9 cellular contexts compared by ENCODE assay signal in genomic region chr3:194573680-194574437, GRCh38. TPM values are rescaled to one million over a fixed set of nuclear protein-coding genes. Genes with fewer than 3 reads are reported as not detected.
DNase-seq lines count a peak whose midpoint lies in the region; ATAC-seq, FAIRE-seq and TF ChIP-seq lines count a peak whose summit lies in the region.
"Had no signal": no experiment of that assay in that cellular context is flagged by ENCODE, and none has a peak within 500 bp of the region (broad histone marks: within the 10 kb centered on the region; RNA-seq: fewer than 3 reads in every experiment).

No MANE protein-coding gene starts in this region.

- BruUV-seq in MCF 10A (replicated peaks; lab: Mats Ljungman, UMichigan), result no TSS peak

- H3K4me1 ChIP-seq in subcutaneous abdominal adipose tissue (ENCODE audit: control insufficient read depth in 5 of 5, insufficient read depth in 5 of 5, low read length in 5 of 5), result peaks cover 27 to 61% (median 38%) of the 10 kb centered on the region in 5 donors

- no peak overlapping the region for H3K27ac Mint-ChIP-seq in MCF 10A (ENCODE audit: low read depth, unreplicated experiment)
- H3K27ac Mint-ChIP-seq: T-helper 1 cell treated with Interleukin-12 subunit alpha and Interleukin-12 subunit beta and Interleukin-4 antibody, amounts not matched to agents 30 μg/mL and 1 μg/mL, for 36 hours had no signal

- no peaks in the 10 kb centered on the region for H3K27me3 Mint-ChIP-seq in MCF 10A (ENCODE audit: insufficient read depth, unreplicated experiment)

- no peaks in the 10 kb centered on the region for H3K36me3 ChIP-seq in subcutaneous abdominal adipose tissue (ENCODE audit: control insufficient read depth in 5 of 5, insufficient read depth in 5 of 5, low read length in 5 of 5)

- in situ Hi-C loops in SK-MEL-5 (cut with HindIII; ENCODE audit: low pct_unique_long_range_greater_than_20kb, low sequenced_read_pairs), result no loop called here

- H3K4me3 Mint-ChIP-seq in MCF 10A (ENCODE audit: unreplicated experiment), result no peak overlapping the region
- H3K4me3 Mint-ChIP-seq: T-helper 1 cell treated with Interleukin-12 subunit alpha and Interleukin-12 subunit beta and Interleukin-4 antibody, amounts not matched to agents 30 μg/mL and 1 μg/mL, for 36 hours had no signal

- no peaks in the 10 kb centered on the region for H3K36me3 Mint-ChIP-seq in MCF 10A (ENCODE audit: insufficient read depth, unreplicated experiment)

- ATAC-seq in GM19455 (IDR thresholded peaks at IDR 0.05; ENCODE audit: unreplicated experiment), result peak; percentile 81

- H3K9me3 ChIP-seq in subcutaneous abdominal adipose tissue (ENCODE audit: control insufficient read depth in 5 of 5, low read length in 5 of 5), result peaks cover 0 to 5% (median 0%) of the 10 kb centered on the region in 5 donors

- intact Hi-C loops in MCF 10A (cut with micrococcal nuclease), result loop anchor here (1.0 kb wide), 3 partner anchors 20 to 102 kb away; no protein-coding TSS in a partner anchor

- H3K27ac ChIP-seq in subcutaneous abdominal adipose tissue (ENCODE audit: low read depth, low read length), result peak overlapping the region; percentile 95

- CTCF ChIA-PET in MCF 10A (lab: Yijun Ruan, JAX), result interaction anchor here (0.6 to 2.9 kb wide), 5 partner anchors 83 to 233 kb away, joined by 3 to 10 read pairs (median 4); no protein-coding TSS in a partner anchor

- H3K9ac ChIP-seq in subcutaneous abdominal adipose tissue (ENCODE audit: low read length in 5 of 5), result peak overlapping the region in 4 of 5 donors; percentile 15 to 85 (median 66)

- H3K4me3 ChIP-seq in subcutaneous abdominal adipose tissue (ENCODE audit: low read depth in 1 of 5, low read length in 5 of 5), result peak overlapping the region in 1 of 5 donors; percentile 6

- H3K4me1 Mint-ChIP-seq in MCF 10A (ENCODE audit: insufficient read depth, unreplicated experiment), result peaks cover 38% of the 10 kb centered on the region

- DNase-seq in DMS153 (lab: John Stamatoyannopoulos, UW) (peak; percentile 8), HTR-8/SVneo (ENCODE audit: insufficient read length, low spot score) (no peak), SK-MEL-5 (ENCODE audit: low read depth, low spot score) (peak; percentile 52), MCF 10A (ENCODE audit: unreplicated experiment) (peak; percentile 69), kidney tubule cell (ENCODE audit: low spot score) (peak; percentile 73), mesenteric fat pad (ENCODE audit: low spot score) (no peak)

- peaks cover 0 to 6% (median 0%) of the 10 kb centered on the region in 5 donors for H3K27me3 ChIP-seq in subcutaneous abdominal adipose tissue (ENCODE audit: control insufficient read depth in 5 of 5, insufficient read depth in 4 of 5, low read length in 5 of 5)

- peak; percentile 41 for TF ChIP-seq CTCF in MCF 10A (IDR thresholded peaks at IDR 0.05; ENCODE audit: unreplicated experiment)

- POLR2A ChIA-PET in MCF 10A (lab: Yijun Ruan, JAX), result interaction anchor here (1.1 to 1.5 kb wide), 3 partner anchors 92 to 100 kb away, joined by 3 to 5 read pairs (median 4); no protein-coding TSS in a partner anchor

- H3K9me3 Mint-ChIP-seq in MCF 10A (ENCODE audit: unreplicated experiment), result no peaks in the 10 kb centered on the region
- H3K9me3 Mint-ChIP-seq: T-helper 1 cell treated with Interleukin-12 subunit alpha and Interleukin-12 subunit beta and Interleukin-4 antibody, amounts not matched to agents 30 μg/mL and 1 μg/mL, for 36 hours had no signal

- peak; percentile 9 for FAIRE-seq in HTR-8/SVneo (lab: Jason Lieb, UNC)

RNA-seq across cellular contexts. Expression of gene TMEM44, which starts 59.4 kb away (rescaled TPM):
- total RNA-seq in SK-MEL-5 (2014; rRNA removed; shearing (Covaris generic)), result 4.9 and 6.0 TPM in 2 replicates
- 6.6 and 9.3 TPM in 2 replicates for polyA plus RNA-seq in SK-MEL-5 (2015; cell fraction: cytosol; rRNA removed)
- polyA plus RNA-seq in SK-MEL-5 (2015; cell fraction: nucleus; rRNA removed), result 59.3 and 82.7 TPM in 2 replicates
- total RNA-seq in MCF 10A (2022) (8.3 and 13.2 TPM in 2 replicates), mesenteric fat pad (12.4 TPM)

Comparison
In these comparisons a context has a peak if more than half of its experiments do, and no peak if none do; other contexts are left out.
1. DNase-seq: peak in DMS153 (single experiment), SK-MEL-5 (single experiment), MCF 10A (single experiment) and kidney tubule cell (single experiment); none in HTR-8/SVneo (single experiment) and mesenteric fat pad (single experiment).